Comparison of ENCODE assay signal across 27 cellular contexts in genomic region chr19:16224266-16225045, GRCh38. TPM values are rescaled to one million over a fixed set of nuclear protein-coding genes. Genes with fewer than 3 reads are reported as not detected.
"Had no signal": no experiment of that assay in that cellular context is flagged by ENCODE, and none has a peak within 500 bp of the region (broad histone marks: within the 10 kb centered on the region; RNA-seq: fewer than 3 reads in every experiment).

No MANE protein-coding gene starts in this region.

- H3K27ac ChIP-seq: adrenal gland, coronary artery, epithelial cell of prostate, heart left ventricle, sigmoid colon, thoracic aorta, upper lobe of left lung had no signal

- DNase-seq: activated CD4-positive, alpha-beta T cell treated with anti-CD3 and anti-CD28 coated beads for 4 hours; activated CD4-positive, alpha-beta T cell treated with anti-CD3 and anti-CD28 coated beads, Interleukin-2, amount 50 U/mL, for 48 hours; activated CD4-positive, CD25-positive, alpha-beta regulatory T cell; activated gamma-delta T cell treated with Interleukin-2 at 50 U/mL for 16 hours; left colon; mesenchymal stem cell; mucosa of descending colon; sigmoid colon; stimulated activated CD4-positive, alpha-beta T cell treated with anti-CD3 and anti-CD28 coated beads, Interleukin-4, amount 100 ng/mL, for 24 hours; stimulated activated naive CD4-positive, alpha-beta T cell treated with Interleukin-2 at 50 U/mL for 16 hours; T1000 had no signal

- H3K4me1 ChIP-seq: adrenal gland, heart left ventricle, sigmoid colon, upper lobe of left lung had no signal

- H3K4me3 ChIP-seq: adrenal gland, coronary artery, heart left ventricle, mucosa of descending colon, sigmoid colon, thoracic aorta, upper lobe of left lung had no signal

- H3K4me3 Mint-ChIP-seq: activated naive CD8-positive, alpha-beta T cell; activated T-helper 1 cell treated with anti-CD3 and anti-CD28 coated beads, Interleukin-12 subunit alpha, Interleukin-12 subunit beta, Interleukin-2, Interleukin-4 antibody, amounts not matched to agents 30 ng/mL and 10 ng/mL and 1 ng/mL, durations not matched to agents 14 hours and 24 hours and 36 hours had no signal

- H3K27me3 Mint-ChIP-seq: activated naive CD8-positive, alpha-beta T cell had no signal

- H3K27ac Mint-ChIP-seq: activated naive CD8-positive, alpha-beta T cell; activated T-helper 1 cell treated with anti-CD3 and anti-CD28 coated beads, Interleukin-12 subunit alpha, Interleukin-12 subunit beta, Interleukin-2, Interleukin-4 antibody, amounts not matched to agents 30 ng/mL and 10 ng/mL and 1 ng/mL, durations not matched to agents 14 hours and 24 hours and 36 hours had no signal

- H3K27me3 ChIP-seq: adrenal gland, heart left ventricle, sigmoid colon, upper lobe of left lung had no signal

RNA-seq across cellular contexts. Expression of gene CIB3, which starts 51.1 kb away (rescaled TPM):
- total RNA-seq: activated T-helper 1 cell treated with anti-CD3 and anti-CD28 coated beads, Interleukin-12 subunit alpha, Interleukin-12 subunit beta, Interleukin-2, Interleukin-4 antibody, amounts not matched to agents 30 ng/mL and 10 ng/mL and 1 ng/mL, durations not matched to agents 14 hours and 24 hours and 36 hours; adrenal gland; astrocyte; fibroblast of villous mesenchyme; heart left ventricle; left colon; lower leg skin; mucosa of descending colon; omental fat pad; posterior vena cava; renal cortical epithelial cell; sigmoid colon; T-helper 1 cell treated with Interleukin-12 subunit alpha and Interleukin-12 subunit beta and Interleukin-4 antibody, amounts not matched to agents 30 ng/mL and 1 ng/mL, for 36 hours; thoracic aorta; upper lobe of left lung had no signal
- polyA plus RNA-seq: adrenal gland, heart left ventricle, neural cell had no signal
